ENCODE assay signal across 8 cellular contexts in genomic region chr11:107859459-107860239, GRCh38. TPM values are rescaled to one million over a fixed set of nuclear protein-coding genes. Genes with fewer than 3 reads are reported as not detected.
A peak's percentile ranks its signal among the peaks of the same experiment; 100 is the strongest.
DNase-seq lines count a peak whose midpoint lies in the region; ATAC-seq and TF ChIP-seq lines count a peak whose summit lies in the region.

No MANE protein-coding gene starts in this region.

- DNase-seq in CD4-positive, alpha-beta T cell = peak in 7 of 10 experiments; percentile 4 to 39 (median 15)
- peak; percentile 73 for DNase-seq in NCI-H345 (lab: John Stamatoyannopoulos, UW)
- peak; percentile 40 for DNase-seq in activated CD8-positive, alpha-beta T cell treated with anti-CD3 and anti-CD28 coated beads, Interleukin-2, amount 10 ng/mL, durations not matched to agents 7 days and 5 days
- DNase-seq in natural killer cell = no peak
- no peak for DNase-seq in SKM-1 (lab: John Stamatoyannopoulos, UW; ENCODE audit: unreplicated experiment)

- H3K27me3 ChIP-seq in CD4-positive, alpha-beta T cell (ENCODE audit: control insufficient read depth, insufficient read depth, low read length) = no peaks in the 10 kb centered on the region

- CTCF ChIA-PET in CD4-positive, alpha-beta T cell (lab: Charles Lee) = no interaction called here
- CTCF ChIA-PET in activated CD8-positive, alpha-beta T cell treated with anti-CD3 and anti-CD28 coated beads, Interleukin-2, amount 10 ng/mL, durations not matched to agents 7 days and 5 days (lab: Charles Lee) = interaction anchor here (1.5 kb wide), 1 partner anchor 11 kb away, joined by 3 read pairs; no protein-coding TSS in a partner anchor

- peaks cover 28% of the 10 kb centered on the region for H3K4me1 Mint-ChIP-seq in CD4-positive, alpha-beta T cell (ENCODE audit: low read depth)
- peaks cover 25% of the 10 kb centered on the region for H3K4me1 Mint-ChIP-seq in activated CD8-positive, alpha-beta T cell treated with anti-CD3 and anti-CD28 coated beads, Interleukin-2, amount 10 ng/mL, durations not matched to agents 7 days and 5 days (ENCODE audit: low read depth)
- H3K4me1 Mint-ChIP-seq in natural killer cell = peaks cover 24% of the 10 kb centered on the region in 2 donors

- TF ChIP-seq CTCF in CD4-positive, alpha-beta T cell (IDR thresholded peaks at IDR 0.05) = no peak
- no peak for TF ChIP-seq CTCF in natural killer cell (IDR thresholded peaks at IDR 0.05)

- H3K36me3 Mint-ChIP-seq in CD4-positive, alpha-beta T cell (ENCODE audit: low read depth) = no peaks in the 10 kb centered on the region
- H3K36me3 Mint-ChIP-seq in activated CD8-positive, alpha-beta T cell treated with anti-CD3 and anti-CD28 coated beads, Interleukin-2, amount 10 ng/mL, durations not matched to agents 7 days and 5 days (ENCODE audit: low read depth) = peaks cover 2% of the 10 kb centered on the region
- no peaks in the 10 kb centered on the region for H3K36me3 Mint-ChIP-seq in natural killer cell

- no peaks in the 10 kb centered on the region for H3K27me3 Mint-ChIP-seq in CD4-positive, alpha-beta T cell
- peaks cover 2% of the 10 kb centered on the region for H3K27me3 Mint-ChIP-seq in activated CD8-positive, alpha-beta T cell treated with anti-CD3 and anti-CD28 coated beads, Interleukin-2, amount 10 ng/mL, durations not matched to agents 7 days and 5 days (ENCODE audit: low read depth)
- no peaks in the 10 kb centered on the region for H3K27me3 Mint-ChIP-seq in natural killer cell (ENCODE audit: low read depth in 2 of 2)

- H3K27ac Mint-ChIP-seq in CD4-positive, alpha-beta T cell = peak overlapping the region; percentile 85
- peak overlapping the region; percentile 80 for H3K27ac Mint-ChIP-seq in activated CD8-positive, alpha-beta T cell treated with anti-CD3 and anti-CD28 coated beads, Interleukin-2, amount 10 ng/mL, durations not matched to agents 7 days and 5 days
- H3K27ac Mint-ChIP-seq in natural killer cell = peak overlapping the region; percentile 43 to 90

- POLR2A ChIA-PET in CD4-positive, alpha-beta T cell (lab: Charles Lee) = interaction anchor here (0.7 to 1.4 kb wide), 2 partner anchors 19 to 39 kb away, joined by 3 read pairs; no protein-coding TSS in a partner anchor
- POLR2A ChIA-PET in activated CD8-positive, alpha-beta T cell treated with anti-CD3 and anti-CD28 coated beads, Interleukin-2, amount 10 ng/mL, durations not matched to agents 7 days and 5 days (lab: Charles Lee) = interaction anchor here (0.9 kb wide), 1 partner anchor 19 kb away, joined by 3 read pairs; no protein-coding TSS in a partner anchor

- intact Hi-C loops in CD4-positive, alpha-beta T cell (cut with DNase I, micrococcal nuclease) = loop anchor here in 1 of 2 experiments (10.0 kb wide), 2 partner anchors 155 to 1775 kb away; no protein-coding TSS in a partner anchor
- intact Hi-C loops in natural killer cell (cut with micrococcal nuclease) = no loop called here

- H3K27ac ChIP-seq in CD4-positive, alpha-beta T cell (ENCODE audit: low read depth, low read length) = no peak overlapping the region

- no peaks in the 10 kb centered on the region for H3K9me3 Mint-ChIP-seq in CD4-positive, alpha-beta T cell
- no peaks in the 10 kb centered on the region for H3K9me3 Mint-ChIP-seq in activated CD8-positive, alpha-beta T cell treated with anti-CD3 and anti-CD28 coated beads, Interleukin-2, amount 10 ng/mL, durations not matched to agents 7 days and 5 days (ENCODE audit: insufficient read depth)
- H3K9me3 Mint-ChIP-seq in natural killer cell = no peaks in the 10 kb centered on the region

- H3K4me3 Mint-ChIP-seq in CD4-positive, alpha-beta T cell = peak overlapping the region; percentile 100
- H3K4me3 Mint-ChIP-seq in activated CD8-positive, alpha-beta T cell treated with anti-CD3 and anti-CD28 coated beads, Interleukin-2, amount 10 ng/mL, durations not matched to agents 7 days and 5 days = peak overlapping the region; percentile 93
- peak overlapping the region; percentile 95 for H3K4me3 Mint-ChIP-seq in natural killer cell

- ATAC-seq in CD4-positive, alpha-beta T cell (ENCODE audit: poor library complexity) = no peak
- peak; percentile 25 for ATAC-seq in GM21515 (IDR thresholded peaks at IDR 0.05; ENCODE audit: unreplicated experiment)
- ATAC-seq in activated CD8-positive, alpha-beta T cell treated with anti-CD3 and anti-CD28 coated beads, Interleukin-2, amount 10 ng/mL, durations not matched to agents 7 days and 5 days = peak; percentile 16
- ATAC-seq in esophagus mucosa = peak; percentile 56
- no peak for ATAC-seq in natural killer cell
- no peak for ATAC-seq in HG03135 (IDR thresholded peaks at IDR 0.05; ENCODE audit: unreplicated experiment)

- H3K9me3 ChIP-seq in CD4-positive, alpha-beta T cell (ENCODE audit: control insufficient read depth, low read length) = no peaks in the 10 kb centered on the region

RNA-seq across cellular contexts. Expression of gene SLC35F2, which starts 1.1 kb away (rescaled TPM):
- total RNA-seq in CD4-positive, alpha-beta T cell = 1 to 10 TPM; 2.8 to 3.0 TPM
- 10 to 100 TPM in 1 of 2 experiments, 1 to 10 TPM in 1; 8.7 to 11.0 TPM for total RNA-seq in activated CD8-positive, alpha-beta T cell treated with anti-CD3 and anti-CD28 coated beads, Interleukin-2, amount 10 ng/mL, durations not matched to agents 7 days and 5 days
- total RNA-seq in esophagus mucosa = 14.7 TPM
- 1 to 10 TPM; 1.2 to 3.7 (median 2.7) TPM for total RNA-seq in natural killer cell

Comparison
In these comparisons a context has a peak if more than half of its experiments do, and no peak if none do; other contexts are left out.
1. ATAC-seq: peak in GM21515 (single experiment), activated CD8-positive, alpha-beta T cell treated with anti-CD3 and anti-CD28 coated beads, Interleukin-2, amount 10 ng/mL, durations not matched to agents 7 days and 5 days (single experiment) and esophagus mucosa (single experiment); none in CD4-positive, alpha-beta T cell (single experiment), natural killer cell (0 of 3) and HG03135 (single experiment).
2. DNase-seq: peak in CD4-positive, alpha-beta T cell (7 of 10), NCI-H345 (single experiment) and activated CD8-positive, alpha-beta T cell treated with anti-CD3 and anti-CD28 coated beads, Interleukin-2, amount 10 ng/mL, durations not matched to agents 7 days and 5 days (single experiment); none in natural killer cell (single experiment) and SKM-1 (single experiment).
3. Peak in every context shown above with its lines, with median percentiles within 50 percentile points of each other: H3K27ac Mint-ChIP-seq and H3K4me3 Mint-ChIP-seq.